ENCODE assay signal across 8 cellular contexts in the genomic region with DNA sequence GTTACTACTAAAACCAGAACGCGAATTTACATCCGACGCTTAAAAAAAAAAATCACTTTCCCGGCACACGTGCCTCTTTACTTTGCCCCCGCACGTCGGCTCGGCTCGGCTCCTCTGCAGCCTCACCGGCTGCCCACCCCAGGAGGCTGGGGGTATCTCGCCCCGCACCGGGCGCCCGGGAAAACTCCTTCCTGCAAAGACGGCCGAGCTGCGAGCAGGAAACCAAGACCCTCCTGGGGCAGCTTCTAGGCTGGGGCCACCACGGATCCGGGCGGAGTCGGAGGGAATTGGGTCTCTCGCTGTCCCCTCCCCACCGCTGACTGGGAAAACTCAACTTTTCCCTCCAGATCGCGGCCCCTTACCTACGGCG.
DNase-seq lines count a peak whose midpoint lies in the region; ATAC-seq and FAIRE-seq lines count a peak whose summit lies in the region.

No MANE protein-coding gene starts in this region.

- H3K4me3 Mint-ChIP-seq in effector memory CD8-positive, alpha-beta T cell, result peak overlapping the region; percentile 79 to 81

- H3K4me1 ChIP-seq in muscle layer of colon (ENCODE audit: insufficient read depth, low read length), result no peaks in the 10 kb centered on the region

- H3K36me3 ChIP-seq in muscle layer of colon (ENCODE audit: insufficient read depth, low read length), result no peaks in the 10 kb centered on the region

- no peaks in the 10 kb centered on the region for H3K27me3 ChIP-seq in muscle layer of colon (ENCODE audit: control insufficient read depth in 1 of 2, insufficient read depth in 2 of 2, low read length in 2 of 2)

- H3K27me3 Mint-ChIP-seq in effector memory CD8-positive, alpha-beta T cell, result peaks cover 23 to 25% of the 10 kb centered on the region in 2 donors

- peak overlapping the region; percentile 48 for H3K27ac ChIP-seq in muscle layer of colon (ENCODE audit: low read depth, low read length)

- DNase-seq in ACHN (peak; percentile 41), OCI-M1 (lab: John Stamatoyannopoulos, UW) (peak; percentile 26), RCC 7860 (ENCODE audit: low spot score) (no peak), HuH-7 (ENCODE audit: low spot score) (no peak)
- peak in 1 of 3 experiments; percentile 1 for DNase-seq in effector memory CD8-positive, alpha-beta T cell

- peaks cover 5% of the 10 kb centered on the region for H3K36me3 Mint-ChIP-seq in effector memory CD8-positive, alpha-beta T cell (ENCODE audit: insufficient read depth)

- H3K9ac ChIP-seq in muscle layer of colon (ENCODE audit: low read length), result no peak overlapping the region

- no peaks in the 10 kb centered on the region for H3K9me3 ChIP-seq in muscle layer of colon (ENCODE audit: low read length)

- no peak for FAIRE-seq in RCC 7860 (lab: Jason Lieb, UNC)

- in situ Hi-C loops in ACHN (cut with HindIII; ENCODE audit: low pct_ligation_motif_present, low pct_unique_long_range_greater_than_20kb, low sequenced_read_pairs), result no loop called here

- H3K27ac Mint-ChIP-seq in effector memory CD8-positive, alpha-beta T cell, result peak overlapping the region in 1 of 2 donors; percentile 29

- ATAC-seq in GM18868 (IDR thresholded peaks at IDR 0.05; ENCODE audit: unreplicated experiment) (peak; percentile 9), GM19035 (IDR thresholded peaks at IDR 0.05; ENCODE audit: unreplicated experiment) (no peak)
- peak; percentile 14 for ATAC-seq in effector memory CD8-positive, alpha-beta T cell (replicated peaks)

- H3K4me3 ChIP-seq in muscle layer of colon (ENCODE audit: low read depth in 1 of 2, low read length in 2 of 2), result peak overlapping the region; percentile 47 to 80

- peaks cover 6 to 10% of the 10 kb centered on the region in 2 donors for H3K4me1 Mint-ChIP-seq in effector memory CD8-positive, alpha-beta T cell (ENCODE audit: low read depth in 2 of 2)

- no peaks in the 10 kb centered on the region for H3K9me3 Mint-ChIP-seq in effector memory CD8-positive, alpha-beta T cell

Comparison
In these comparisons a context has a peak if more than half of its experiments do, and no peak if none do; other contexts are left out.
1. DNase-seq: peak in ACHN (single experiment) and OCI-M1 (single experiment); none in RCC 7860 (single experiment) and HuH-7 (single experiment).